Comparison of ENCODE assay signal across 10 cellular contexts in genomic region chr4:57424231-57424897, GRCh38.
DNase-seq lines count a peak whose midpoint lies in the region; ATAC-seq and TF ChIP-seq lines count a peak whose summit lies in the region.
"Had no signal": no experiment of that assay in that cellular context is flagged by ENCODE, and none has a peak within 500 bp of the region (broad histone marks: within the 10 kb centered on the region; RNA-seq: fewer than 3 reads in every experiment).

No MANE protein-coding gene starts in this region.

- no TSS peak for BruUV-seq in Calu3 (replicated peaks; lab: Mats Ljungman, UMichigan)

- H3K27ac Mint-ChIP-seq in Calu3 (ENCODE audit: unreplicated experiment): no peak overlapping the region

- H3K27ac ChIP-seq in epithelial cell of prostate: peak overlapping the region; percentile 11
- H3K27ac ChIP-seq: cardiac muscle cell had no signal

- TF ChIP-seq CTCF in Calu3 (IDR thresholded peaks at IDR 0.05; ENCODE audit: unreplicated experiment) (no peak), omental fat pad (IDR thresholded peaks at IDR 0.05) (no peak)

- H3K4me1 Mint-ChIP-seq in Calu3 (ENCODE audit: low read depth, unreplicated experiment): no peaks in the 10 kb centered on the region

- H3K36me3 Mint-ChIP-seq in Calu3 (ENCODE audit: insufficient read depth, unreplicated experiment): no peaks in the 10 kb centered on the region

- ATAC-seq in omental fat pad (ENCODE audit: low FRiP score) (peak; percentile 89), left lobe of liver (no peak)

- no peak overlapping the region for H3K4me3 Mint-ChIP-seq in Calu3 (ENCODE audit: low read depth, unreplicated experiment)

- DNase-seq in Calu3 (peak; percentile 10), NCI-H446 treated with DMSO at 0.1 percent for 48 hours (lab: John Stamatoyannopoulos, UW) (peak; percentile 75), epithelial cell of prostate (ENCODE audit: low read depth, low spot score) (peak; percentile 63), omental fat pad (ENCODE audit: low spot score) (peak; percentile 30), middle frontal gyrus (ENCODE audit: extremely low spot score, low spot score) (no peak), iPS-NIHi7 (ENCODE audit: extremely low spot score) (no peak), cerebellum (ENCODE audit: low spot score) (no peak), left lobe of liver (ENCODE audit: low spot score) (no peak)
- DNase-seq: stimulated activated CD8-positive, alpha-beta memory T cell treated with anti-CD3 and anti-CD28 coated beads, Interleukin-4, amount 100 ng/mL, for 48 hours had no signal

- intact Hi-C loops in Calu3 (cut with micrococcal nuclease; ENCODE audit: unreplicated experiment): loop anchor here (10.0 kb wide), 2 partner anchors 260 to 390 kb away; no protein-coding TSS in a partner anchor

- CTCF ChIA-PET in Calu3 (lab: Charles Lee): no interaction called here

- H3K9me3 Mint-ChIP-seq in Calu3 (ENCODE audit: low read depth, unreplicated experiment): peaks cover 3% of the 10 kb centered on the region

- no peaks in the 10 kb centered on the region for H3K27me3 Mint-ChIP-seq in Calu3 (ENCODE audit: unreplicated experiment)

Comparison
In these comparisons a context has a peak if more than half of its experiments do, and no peak if none do; other contexts are left out.
1. DNase-seq: peak in Calu3 (single experiment), NCI-H446 treated with DMSO at 0.1 percent for 48 hours (single experiment), epithelial cell of prostate (single experiment) and omental fat pad (single experiment); none in middle frontal gyrus (single experiment), iPS-NIHi7 (single experiment), cerebellum (single experiment) and left lobe of liver (single experiment).